In the genomic region with DNA sequence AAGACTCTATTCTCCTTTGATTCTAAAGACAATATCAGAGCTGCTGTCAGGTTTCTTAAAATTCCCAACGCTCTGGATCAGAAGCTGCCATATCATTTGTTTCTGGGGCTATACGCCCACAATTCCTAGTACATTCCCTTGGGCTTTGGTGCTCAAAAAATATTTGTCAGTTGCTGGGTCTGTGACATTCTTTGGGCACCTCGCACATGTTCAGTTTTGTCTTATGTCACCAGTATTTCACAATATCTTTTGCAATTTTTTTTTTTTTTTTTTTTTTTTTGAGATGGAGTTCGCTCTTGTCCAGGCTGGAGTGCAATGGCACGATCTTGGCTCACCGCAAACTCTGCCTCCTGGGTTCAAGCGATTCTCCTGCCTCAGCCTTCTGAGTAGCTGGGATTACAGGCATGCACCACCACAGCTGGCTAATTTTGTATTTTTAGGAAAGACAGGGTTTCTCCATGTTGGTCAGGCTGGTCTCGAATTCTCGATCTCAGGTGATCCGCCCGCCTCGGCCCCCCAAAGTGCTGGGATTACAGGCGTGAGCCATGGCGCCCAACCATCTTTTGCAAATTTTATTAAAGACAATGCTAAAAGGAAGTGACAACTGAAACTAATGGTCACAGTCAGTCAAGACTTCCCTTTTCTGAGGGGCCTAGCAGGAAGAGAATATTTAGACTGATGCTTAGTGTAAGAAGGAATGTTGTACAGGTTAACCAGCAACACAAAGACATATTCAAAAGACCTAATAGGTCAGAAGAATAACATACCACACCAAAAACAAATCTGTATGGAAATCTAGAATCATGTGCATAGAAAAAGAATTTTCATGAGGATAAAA, we compare ENCODE assay signal across 23 cellular contexts. TPM values are rescaled to one million over a fixed set of nuclear protein-coding genes. Genes with fewer than 3 reads are reported as not detected.
DNase-seq lines count a peak whose midpoint lies in the region; ATAC-seq, FAIRE-seq and TF ChIP-seq lines count a peak whose summit lies in the region.
"Had no signal": no experiment of that assay in that cellular context is flagged by ENCODE, and none has a peak within 500 bp of the region (broad histone marks: within the 10 kb centered on the region; RNA-seq: fewer than 3 reads in every experiment).

No MANE protein-coding gene starts in this region.

- no peak overlapping the region for H3K27ac ChIP-seq in CD8-positive, alpha-beta T cell (ENCODE audit: low read depth, low read length)
- H3K27ac ChIP-seq: BLaER1, cardiac muscle cell, PC-9, thoracic aorta had no signal

- H3K9me3 ChIP-seq in CD8-positive, alpha-beta T cell (ENCODE audit: low read length) = peaks cover 3% of the 10 kb centered on the region
- H3K9me3 ChIP-seq: thoracic aorta had no signal

- intact Hi-C loops in CD8-positive, alpha-beta T cell (cut with DNase I, micrococcal nuclease) = loop anchor here (10.0 kb wide), 3 partner anchors 337 to 877 kb away; a partner anchor contains a TSS

- no peak overlapping the region for H3K4me3 Mint-ChIP-seq in CD8-positive, alpha-beta T cell
- peak overlapping the region in 3 of 4 donors; percentile 25 to 86 (median 72) for H3K4me3 Mint-ChIP-seq in IgD-negative memory B cell
- H3K4me3 Mint-ChIP-seq: activated naive CD8-positive, alpha-beta T cell treated with anti-CD3 and anti-CD28 coated beads, Interleukin-2, amount 50 U/mL, for 24 hours had no signal

- H3K27me3 ChIP-seq in CD8-positive, alpha-beta T cell (ENCODE audit: insufficient read depth, low read length) = no peaks in the 10 kb centered on the region
- H3K27me3 ChIP-seq: BLaER1, cardiac muscle cell had no signal

- peaks cover 6% of the 10 kb centered on the region for H3K4me1 ChIP-seq in CD8-positive, alpha-beta T cell (ENCODE audit: insufficient read depth, low read length)

- no peak for ATAC-seq in CD8-positive, alpha-beta T cell
- ATAC-seq: activated naive CD8-positive, alpha-beta T cell treated with anti-CD3 and anti-CD28 coated beads, Interleukin-2, amount 50 U/mL, for 24 hours; SK-N-SH treated with all-trans-retinoic acid at 6 μM for 48 hours had no signal

- H3K9me3 Mint-ChIP-seq in CD8-positive, alpha-beta T cell = peaks cover 4% of the 10 kb centered on the region
- H3K9me3 Mint-ChIP-seq in IgD-negative memory B cell = peaks cover 12 to 41% (median 12%) of the 10 kb centered on the region in 3 donors

- CTCF ChIA-PET in CD8-positive, alpha-beta T cell (lab: Charles Lee) = no interaction called here

- no peaks in the 10 kb centered on the region for H3K27me3 Mint-ChIP-seq in CD8-positive, alpha-beta T cell (ENCODE audit: low read depth)
- H3K27me3 Mint-ChIP-seq in IgD-negative memory B cell = no peaks in the 10 kb centered on the region
- H3K27me3 Mint-ChIP-seq: activated naive CD8-positive, alpha-beta T cell treated with anti-CD3 and anti-CD28 coated beads, Interleukin-2, amount 50 U/mL, for 24 hours had no signal

- H3K4me1 Mint-ChIP-seq in CD8-positive, alpha-beta T cell (ENCODE audit: low read depth) = peaks cover 30% of the 10 kb centered on the region
- H3K4me1 Mint-ChIP-seq in IgD-negative memory B cell = peaks cover 20 to 26% (median 24%) of the 10 kb centered on the region in 3 donors

- peak overlapping the region; percentile 22 for H3K27ac Mint-ChIP-seq in CD8-positive, alpha-beta T cell
- H3K27ac Mint-ChIP-seq in IgD-negative memory B cell = peak overlapping the region; percentile 5 to 89 (median 77)
- H3K27ac Mint-ChIP-seq: activated naive CD8-positive, alpha-beta T cell treated with anti-CD3 and anti-CD28 coated beads, Interleukin-2, amount 50 U/mL, for 24 hours had no signal

- no peak for FAIRE-seq in frontal cortex (lab: Jason Lieb, UNC)

- peaks cover 44% of the 10 kb centered on the region for H3K36me3 ChIP-seq in CD8-positive, alpha-beta T cell (ENCODE audit: insufficient read depth, low read length)

- TF ChIP-seq CTCF in CD8-positive, alpha-beta T cell (IDR thresholded peaks at IDR 0.05) = no peak

- DNase-seq in CD8-positive, alpha-beta T cell = no peak
- DNase-seq in SKM-1 treated with dmso at 0.1 percent for 144 hours (lab: John Stamatoyannopoulos, UW; ENCODE audit: unreplicated experiment) (peak; percentile 72), pons (ENCODE audit: low spot score) (peak; percentile 45), NCI-H1105 treated with DMSO at 0.1 percent for 48 hours (lab: John Stamatoyannopoulos, UW) (no peak), frontal cortex (ENCODE audit: low spot score in 2 of 2) (no peak)
- no peak for DNase-seq in activated naive CD4-positive, alpha-beta T cell (lab: John Stamatoyannopoulos, UW)
- DNase-seq: activated CD4-positive, alpha-beta T cell treated with anti-CD3 and anti-CD28 coated beads, Interleukin-2, amount 50 U/mL, for 48 hours; activated naive CD8-positive, alpha-beta T cell treated with anti-CD3 and anti-CD28 coated beads, Interleukin-2, amount 50 U/mL, for 24 hours; activated T-cell treated with anti-CD3 and anti-CD28 coated beads, Interleukin-2, amount 50 U/mL, for 48 hours; DMS53; effector CD8-positive, alpha-beta T cell; hippocampal formation; NCI-H1930; NCI-H510A; occipital lobe; PC-9; stimulated activated CD4-positive, alpha-beta T cell treated with anti-CD3 and anti-CD28 coated beads, Interleukin-4, amount 100 ng/mL, for 24 hours; stimulated activated CD8-positive, alpha-beta memory T cell treated with anti-CD3 and anti-CD28 coated beads, Interleukin-4, amount 100 ng/mL, for 48 hours had no signal

- H3K36me3 Mint-ChIP-seq in CD8-positive, alpha-beta T cell = peaks cover 92% of the 10 kb centered on the region
- peaks cover 53% of the 10 kb centered on the region for H3K36me3 Mint-ChIP-seq in IgD-negative memory B cell

- no peak overlapping the region for H3K4me3 ChIP-seq in CD8-positive, alpha-beta T cell (ENCODE audit: low read depth, low read length)
- H3K4me3 ChIP-seq: BLaER1, cardiac muscle cell, PC-9, thoracic aorta had no signal

- POLR2A ChIA-PET in CD8-positive, alpha-beta T cell (lab: Charles Lee) = no interaction called here

RNA-seq across cellular contexts. Expression of a gene that starts 6.8 kb away (rescaled TPM):
- 1 to 10 TPM; 6.7 to 6.8 TPM for total RNA-seq in CD8-positive, alpha-beta T cell
- 13.0 TPM for polyA plus RNA-seq in IgD-negative memory B cell
- 44.4 TPM for total RNA-seq in frontal cortex

RNA-seq across cellular contexts. Expression of a gene that starts 42.4 kb away (rescaled TPM):
- 1 to 10 TPM; 6.2 to 6.3 TPM for total RNA-seq in CD8-positive, alpha-beta T cell
- polyA plus RNA-seq in IgD-negative memory B cell = 4.8 TPM
- 15.5 TPM for total RNA-seq in frontal cortex

Comparison
In these comparisons a context has a peak if more than half of its experiments do, and no peak if none do; other contexts are left out.
1. DNase-seq: peak in SKM-1 treated with dmso at 0.1 percent for 144 hours (single experiment) and pons (single experiment); none in CD8-positive, alpha-beta T cell (0 of 7), activated naive CD4-positive, alpha-beta T cell (0 of 4), NCI-H1105 treated with DMSO at 0.1 percent for 48 hours (single experiment) and frontal cortex (0 of 2).